ENCODE assay signal across 11 cellular contexts in the genomic region with DNA sequence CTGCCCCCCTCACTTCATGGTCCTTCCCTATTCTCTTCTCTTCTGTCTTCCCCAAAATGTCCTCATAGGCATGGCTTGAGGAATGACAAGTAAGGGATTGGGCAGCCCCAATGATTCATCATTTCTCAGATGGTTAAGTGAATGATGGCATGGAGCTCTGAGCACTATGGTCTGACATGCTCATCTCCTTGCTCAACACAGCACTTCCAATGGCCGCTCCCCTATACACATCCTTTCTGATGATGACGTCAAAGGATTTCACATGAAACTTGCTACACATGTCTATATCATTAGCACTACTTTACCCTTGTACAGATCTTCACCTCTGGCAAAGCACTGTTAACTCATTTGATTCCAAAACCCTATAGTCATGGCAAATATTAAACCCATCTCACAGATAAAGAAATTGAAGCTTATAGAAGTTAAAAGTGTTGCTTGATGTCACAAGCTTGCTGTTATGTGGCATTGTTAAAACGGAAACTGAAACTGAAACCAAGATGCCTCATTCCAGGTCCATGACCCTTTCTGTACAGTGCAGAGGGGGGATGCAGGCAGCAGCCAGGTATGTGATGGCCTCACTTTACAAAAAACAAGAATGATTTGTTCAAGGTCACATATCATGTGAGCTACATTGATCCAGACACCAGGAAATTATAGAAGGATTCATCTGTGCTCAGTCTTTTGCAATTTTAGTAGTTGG.
DNase-seq lines count a peak whose midpoint lies in the region; ATAC-seq and TF ChIP-seq lines count a peak whose summit lies in the region.
"Had no signal": no experiment of that assay in that cellular context is flagged by ENCODE, and none has a peak within 500 bp of the region (broad histone marks: within the 10 kb centered on the region; RNA-seq: fewer than 3 reads in every experiment).

No MANE protein-coding gene starts in this region.

- H3K4me3 Mint-ChIP-seq in CD4-positive, CD25-positive, alpha-beta regulatory T cell, result peak overlapping the region in 3 of 4 donors; percentile 24 to 75 (median 46)
- H3K4me3 Mint-ChIP-seq in activated T-helper 1 cell treated with anti-CD3 and anti-CD28 coated beads, Interleukin-12 subunit alpha, Interleukin-12 subunit beta, Interleukin-2, Interleukin-4 antibody, amounts not matched to agents 30 ng/mL and 10 ng/mL and 1 ng/mL, durations not matched to agents 14 hours and 24 hours and 36 hours, result peak overlapping the region; percentile 20

- no peak overlapping the region for H3K27ac ChIP-seq in CD4-positive, CD25-positive, alpha-beta regulatory T cell (ENCODE audit: insufficient read depth, low read length, poor library complexity, severe bottlenecking)
- H3K27ac ChIP-seq in lower lobe of right lung (no peak overlapping the region), psoas muscle (no peak overlapping the region)
- H3K27ac ChIP-seq: Peyer's patch had no signal

- peaks cover 0 to 3% (median 0%) of the 10 kb centered on the region in 7 donors for H3K9me3 Mint-ChIP-seq in CD4-positive, CD25-positive, alpha-beta regulatory T cell
- H3K9me3 Mint-ChIP-seq in activated T-helper 1 cell treated with anti-CD3 and anti-CD28 coated beads, Interleukin-12 subunit alpha, Interleukin-12 subunit beta, Interleukin-2, Interleukin-4 antibody, amounts not matched to agents 30 ng/mL and 10 ng/mL and 1 ng/mL, durations not matched to agents 14 hours and 24 hours and 36 hours, result peaks cover 4% of the 10 kb centered on the region

- H3K4me1 ChIP-seq in CD4-positive, CD25-positive, alpha-beta regulatory T cell (ENCODE audit: control insufficient read depth, insufficient read depth, low read length, poor library complexity, severe bottlenecking), result no peaks in the 10 kb centered on the region
- no peaks in the 10 kb centered on the region for H3K4me1 ChIP-seq in lower lobe of right lung
- H3K4me1 ChIP-seq in psoas muscle, result no peaks in the 10 kb centered on the region
- H3K4me1 ChIP-seq: Peyer's patch had no signal

- WGBS in psoas muscle, 3 donors, result 66 to 73% (median 71%) methylated on average over 3 of the region's 3 CpGs

- peak overlapping the region; percentile 61 to 92 (median 66) for H3K27ac Mint-ChIP-seq in CD4-positive, CD25-positive, alpha-beta regulatory T cell
- H3K27ac Mint-ChIP-seq in activated T-helper 1 cell treated with anti-CD3 and anti-CD28 coated beads, Interleukin-12 subunit alpha, Interleukin-12 subunit beta, Interleukin-2, Interleukin-4 antibody, amounts not matched to agents 30 ng/mL and 10 ng/mL and 1 ng/mL, durations not matched to agents 14 hours and 24 hours and 36 hours, result peak overlapping the region; percentile 2

- no peaks in the 10 kb centered on the region for H3K27me3 Mint-ChIP-seq in CD4-positive, CD25-positive, alpha-beta regulatory T cell
- H3K27me3 Mint-ChIP-seq in activated T-helper 1 cell treated with anti-CD3 and anti-CD28 coated beads, Interleukin-12 subunit alpha, Interleukin-12 subunit beta, Interleukin-2, Interleukin-4 antibody, amounts not matched to agents 30 ng/mL and 10 ng/mL and 1 ng/mL, durations not matched to agents 14 hours and 24 hours and 36 hours (ENCODE audit: insufficient read depth), result no peaks in the 10 kb centered on the region

- H3K9me3 ChIP-seq in CD4-positive, CD25-positive, alpha-beta regulatory T cell (ENCODE audit: control insufficient read depth in 2 of 2, low read length in 2 of 2), result no peaks in the 10 kb centered on the region
- no peaks in the 10 kb centered on the region for H3K9me3 ChIP-seq in lower lobe of right lung
- no peaks in the 10 kb centered on the region for H3K9me3 ChIP-seq in psoas muscle
- H3K9me3 ChIP-seq: Peyer's patch had no signal

- peak in 1 of 2 donors; percentile 61 for ATAC-seq in CD4-positive, CD25-positive, alpha-beta regulatory T cell (ENCODE audit: low read depth in 2 of 2)
- peak; percentile 54 for ATAC-seq in HG02759 (IDR thresholded peaks at IDR 0.05; ENCODE audit: unreplicated experiment)
- ATAC-seq in lower lobe of right lung, result no peak
- ATAC-seq in left cardiac atrium, result no peak
- no peak for ATAC-seq in psoas muscle

- H3K4me1 Mint-ChIP-seq in CD4-positive, CD25-positive, alpha-beta regulatory T cell, result peaks cover 0 to 12% (median 8%) of the 10 kb centered on the region in 4 donors
- peaks cover 11% of the 10 kb centered on the region for H3K4me1 Mint-ChIP-seq in activated T-helper 1 cell treated with anti-CD3 and anti-CD28 coated beads, Interleukin-12 subunit alpha, Interleukin-12 subunit beta, Interleukin-2, Interleukin-4 antibody, amounts not matched to agents 30 ng/mL and 10 ng/mL and 1 ng/mL, durations not matched to agents 14 hours and 24 hours and 36 hours (ENCODE audit: low read depth)

- H3K4me3 ChIP-seq in CD4-positive, CD25-positive, alpha-beta regulatory T cell (ENCODE audit: low read depth, low read length), result peak overlapping the region; percentile 58
- no peak overlapping the region for H3K4me3 ChIP-seq in lower lobe of right lung
- no peak overlapping the region for H3K4me3 ChIP-seq in psoas muscle
- H3K4me3 ChIP-seq: Peyer's patch had no signal

- no peaks in the 10 kb centered on the region for H3K36me3 Mint-ChIP-seq in CD4-positive, CD25-positive, alpha-beta regulatory T cell
- H3K36me3 Mint-ChIP-seq in activated T-helper 1 cell treated with anti-CD3 and anti-CD28 coated beads, Interleukin-12 subunit alpha, Interleukin-12 subunit beta, Interleukin-2, Interleukin-4 antibody, amounts not matched to agents 30 ng/mL and 10 ng/mL and 1 ng/mL, durations not matched to agents 14 hours and 24 hours and 36 hours (ENCODE audit: low read depth), result peaks cover 5% of the 10 kb centered on the region

- TF ChIP-seq CTCF in lower lobe of right lung (IDR thresholded peaks at IDR 0.05), result no peak
- TF ChIP-seq CTCF in psoas muscle (IDR thresholded peaks at IDR 0.05), result no peak

- no peaks in the 10 kb centered on the region for H3K27me3 ChIP-seq in CD4-positive, CD25-positive, alpha-beta regulatory T cell (ENCODE audit: control insufficient read depth, insufficient read depth, low read length)
- H3K27me3 ChIP-seq in lower lobe of right lung (ENCODE audit: low read depth) (no peaks in the 10 kb centered on the region), psoas muscle (ENCODE audit: insufficient read depth in 3 of 3, low read length in 2 of 3) (no peaks in the 10 kb centered on the region)
- H3K27me3 ChIP-seq: Peyer's patch had no signal

- intact Hi-C loops in activated T-helper 1 cell treated with anti-CD3 and anti-CD28 coated beads, Interleukin-12 subunit alpha, Interleukin-12 subunit beta, Interleukin-2, Interleukin-4 antibody, amounts not matched to agents 30 ng/mL and 10 ng/mL and 1 ng/mL, durations not matched to agents 14 hours and 24 hours and 36 hours (cut with micrococcal nuclease), result loop anchor here (1.0 kb wide), 1 partner anchor 11 kb away; no protein-coding TSS in a partner anchor
- intact Hi-C loops in lower lobe of right lung (cut with DNase I) (no loop called here), left cardiac atrium (cut with DNase I) (no loop called here), psoas muscle (cut with DNase I) (no loop called here)

- DNase-seq in CD4-positive, CD25-positive, alpha-beta regulatory T cell, result peak in 2 of 3 donors; percentile 24 to 71
- DNase-seq in activated T-helper 1 cell treated with anti-CD3 and anti-CD28 coated beads, Interleukin-12 subunit alpha, Interleukin-12 subunit beta, Interleukin-2, Interleukin-4 antibody, amounts not matched to agents 30 ng/mL and 10 ng/mL and 1 ng/mL, durations not matched to agents 14 hours and 24 hours and 36 hours (ENCODE audit: low spot score), result peak; percentile 6
- DNase-seq in iris pigment epithelial cell (ENCODE audit: low read depth) (peak; percentile 21), lower lobe of right lung (no peak), DMS 273 treated with DMSO at 0.1 percent for 48 hours (lab: John Stamatoyannopoulos, UW) (no peak), left cardiac atrium (no peak), psoas muscle (no peak)
- DNase-seq: activated CD4-positive, alpha-beta T cell treated with anti-CD3 and anti-CD28 coated beads for 1 hour; NCI-H1436 treated with DMSO at 0.1 percent for 48 hours; Peyer's patch had no signal

- H3K36me3 ChIP-seq in CD4-positive, CD25-positive, alpha-beta regulatory T cell (ENCODE audit: control insufficient read depth, insufficient read depth, low read length), result no peaks in the 10 kb centered on the region
- H3K36me3 ChIP-seq in lower lobe of right lung, result no peaks in the 10 kb centered on the region
- H3K36me3 ChIP-seq in psoas muscle (ENCODE audit: insufficient read depth in 1 of 2, low read depth in 1 of 2), result no peaks in the 10 kb centered on the region
- H3K36me3 ChIP-seq: Peyer's patch had no signal

Comparison
In these comparisons a context has a peak if more than half of its experiments do, and no peak if none do; other contexts are left out.
1. DNase-seq: peak in CD4-positive, CD25-positive, alpha-beta regulatory T cell (2 of 3), activated T-helper 1 cell treated with anti-CD3 and anti-CD28 coated beads, Interleukin-12 subunit alpha, Interleukin-12 subunit beta, Interleukin-2, Interleukin-4 antibody, amounts not matched to agents 30 ng/mL and 10 ng/mL and 1 ng/mL, durations not matched to agents 14 hours and 24 hours and 36 hours (single experiment) and iris pigment epithelial cell (single experiment); none in lower lobe of right lung (single experiment), DMS 273 treated with DMSO at 0.1 percent for 48 hours (single experiment), left cardiac atrium (single experiment) and psoas muscle (0 of 2).